In the genomic region with DNA sequence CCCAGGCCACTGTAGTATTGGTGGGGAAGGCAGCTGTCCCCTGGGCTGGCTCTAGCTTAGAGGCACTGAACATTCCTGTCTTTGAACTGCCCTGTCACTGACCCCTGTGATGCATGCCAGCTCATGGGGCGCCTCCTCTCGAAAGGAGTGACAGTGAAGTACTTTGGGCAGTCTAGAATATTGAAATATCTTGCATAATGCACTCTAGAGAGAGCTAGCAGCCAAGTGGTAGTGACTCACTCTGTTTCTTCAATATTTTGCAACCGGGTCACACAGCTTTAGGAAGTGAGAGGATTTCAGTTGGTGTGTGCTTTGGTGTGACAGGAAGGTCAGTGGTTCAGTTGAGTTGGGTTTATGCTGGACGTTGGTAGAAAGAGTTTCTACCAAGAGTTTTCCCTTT, we compare ENCODE assay signal across 9 cellular contexts. TPM values are rescaled to one million over a fixed set of nuclear protein-coding genes. Genes with fewer than 3 reads are reported as not detected.
A peak's percentile ranks its signal among the peaks of the same experiment; 100 is the strongest.
DNase-seq lines count a peak whose midpoint lies in the region; ATAC-seq and TF ChIP-seq lines count a peak whose summit lies in the region.
"Had no signal": no experiment of that assay in that cellular context is flagged by ENCODE, and none has a peak within 500 bp of the region (broad histone marks: within the 10 kb centered on the region; RNA-seq: fewer than 3 reads in every experiment).

No MANE protein-coding gene starts in this region.

- H3K4me3 ChIP-seq in fibroblast of the aortic adventitia (ENCODE audit: low read depth, low read length) = no peak overlapping the region

- intact Hi-C loops in activated CD4-positive, alpha-beta memory T cell treated with anti-CD3 and anti-CD28 coated beads for 36 hours (cut with micrococcal nuclease) = no loop called here

- H3K9me3 Mint-ChIP-seq in activated CD4-positive, alpha-beta memory T cell treated with anti-CD3 and anti-CD28 coated beads for 36 hours = no peaks in the 10 kb centered on the region

- CTCF ChIA-PET in activated CD4-positive, alpha-beta memory T cell treated with anti-CD3 and anti-CD28 coated beads for 36 hours (lab: Charles Lee) = interaction anchor here (7.4 kb wide), 1 partner anchor 8 kb away, joined by 45 read pairs; no protein-coding TSS in a partner anchor

- POLR2A ChIA-PET in activated CD4-positive, alpha-beta memory T cell treated with anti-CD3 and anti-CD28 coated beads for 36 hours (lab: Charles Lee) = no interaction called here

- H3K4me3 Mint-ChIP-seq in activated CD4-positive, alpha-beta memory T cell treated with anti-CD3 and anti-CD28 coated beads for 36 hours = no peak overlapping the region

- TF ChIP-seq CTCF in fibroblast of the aortic adventitia (IDR thresholded peaks at IDR 0.05; ENCODE audit: insufficient read depth, low read length) = no peak

- H3K4me1 Mint-ChIP-seq in activated CD4-positive, alpha-beta memory T cell treated with anti-CD3 and anti-CD28 coated beads for 36 hours (ENCODE audit: low read depth) = peaks cover 29% of the 10 kb centered on the region

- no peak overlapping the region for H3K27ac Mint-ChIP-seq in activated CD4-positive, alpha-beta memory T cell treated with anti-CD3 and anti-CD28 coated beads for 36 hours

- H3K36me3 Mint-ChIP-seq in activated CD4-positive, alpha-beta memory T cell treated with anti-CD3 and anti-CD28 coated beads for 36 hours = peaks cover 31% of the 10 kb centered on the region

- DNase-seq in GM03348 (ENCODE audit: low spot score) (peak; percentile 87), fibroblast of the aortic adventitia (ENCODE audit: low read depth) (peak; percentile 94), pulmonary artery endothelial cell (ENCODE audit: low read depth, low spot score) (peak; percentile 49), DMS153 (lab: John Stamatoyannopoulos, UW) (no peak)
- DNase-seq in activated CD4-positive, alpha-beta memory T cell treated with anti-CD3 and anti-CD28 coated beads for 36 hours = no peak
- DNase-seq: SHP77 had no signal

- peaks cover under 1% of the 10 kb centered on the region for H3K27me3 Mint-ChIP-seq in activated CD4-positive, alpha-beta memory T cell treated with anti-CD3 and anti-CD28 coated beads for 36 hours

- ATAC-seq in SK-N-SH treated with all-trans-retinoic acid at 6 μM for 48 hours = peak; percentile 90
- no peak for ATAC-seq in HG02798 (IDR thresholded peaks at IDR 0.05; ENCODE audit: poor library complexity, unreplicated experiment)
- ATAC-seq in GM18861 (IDR thresholded peaks at IDR 0.05; ENCODE audit: unreplicated experiment) = no peak

TF ChIP-seq in SK-N-SH treated with all-trans-retinoic acid at 6 μM for 48 hours, 23 proteins besides CTCF, POLR2A, EP300 and RAD21:
- TF ChIP-seq ZC3H10 (CRISPR knock-in tag; IDR thresholded peaks at IDR 0.05) (no peak), OSR1 (CRISPR knock-in tag; IDR thresholded peaks at IDR 0.05) (no peak), ISL1 (CRISPR knock-in tag; IDR thresholded peaks at IDR 0.05) (peak; percentile 53), BACH2 (CRISPR knock-in tag; IDR thresholded peaks at IDR 0.05; ENCODE audit: borderline replicate concordance) (no peak)
TF ChIP-seq in SK-N-SH treated with all-trans-retinoic acid at 6 μM for 48 hours: peak in this region for 1.

RNA-seq across cellular contexts. Expression of gene ST14, which starts 35.5 kb away (rescaled TPM):
- 0.09 TPM in 1 of 2 replicates, not detected in the other for total RNA-seq in fibroblast of the aortic adventitia (ENCODE audit: low replicate concordance)
- total RNA-seq in pulmonary artery endothelial cell = under 0.01 and 0.07 TPM in 2 replicates
- total RNA-seq in activated CD4-positive, alpha-beta memory T cell treated with anti-CD3 and anti-CD28 coated beads for 36 hours = not detected

RNA-seq across cellular contexts. Expression of gene APLP2, which starts 54.4 kb away (rescaled TPM):
- total RNA-seq in fibroblast of the aortic adventitia (ENCODE audit: low replicate concordance) (724 and 1,292 TPM in 2 replicates), pulmonary artery endothelial cell (906 and 976 TPM in 2 replicates)
- 10 to 100 TPM; 49.2 to 53.4 TPM for total RNA-seq in activated CD4-positive, alpha-beta memory T cell treated with anti-CD3 and anti-CD28 coated beads for 36 hours

Comparison
In these comparisons a context has a peak if more than half of its experiments do, and no peak if none do; other contexts are left out.
1. DNase-seq: peak in GM03348 (single experiment), fibroblast of the aortic adventitia (single experiment) and pulmonary artery endothelial cell (single experiment); none in DMS153 (single experiment) and activated CD4-positive, alpha-beta memory T cell treated with anti-CD3 and anti-CD28 coated beads for 36 hours (single experiment).
2. RNA of gene APLP2, which starts 54.4 kb away (total RNA-seq): 906 to 976 TPM in pulmonary artery endothelial cell and 724 to 1,292 TPM in fibroblast of the aortic adventitia; 49.2 to 53.4 TPM in activated CD4-positive, alpha-beta memory T cell treated with anti-CD3 and anti-CD28 coated beads for 36 hours; every median in the first group is over 10 times any median in the second.